2 cellular contexts compared by ENCODE assay signal in genomic region chr9:35690447-35691324, GRCh38.
TF ChIP-seq lines count a peak whose summit lies in the region.

No MANE protein-coding gene starts in this region.

TF ChIP-seq in HEK293T, 16 proteins besides CTCF, POLR2A, EP300 and RAD21:
- TF ChIP-seq FOXM1 (IDR thresholded peaks at IDR 0.05; ENCODE audit: borderline replicate concordance) (no peak), L3MBTL2 (conservative IDR thresholded peaks at IDR 0.05) (0 out of 2 replicates have a peak, but pooled peaks have one; percentile 50)

TF ChIP-seq in GM12878, 131 proteins besides CTCF, POLR2A, EP300 and RAD21:
- TF ChIP-seq SRF (IDR thresholded peaks at IDR 0.05; ENCODE audit: low read depth in 2 of 2, low read length in 2 of 2) (peak in 1 of 2 experiments; percentile 67; a peak in 1 of 4 replicates), BACH1 (IDR thresholded peaks at IDR 0.05; ENCODE audit: borderline replicate concordance) (no peak)
TF ChIP-seq in GM12878: peak in this region for 1.
